In genomic region chr9:113529336-113530009, GRCh38 we compare ENCODE assay signal across 20 cellular contexts.
A peak's percentile ranks its signal among the peaks of the same experiment; 100 is the strongest.
DNase-seq lines count a peak whose midpoint lies in the region; ATAC-seq and TF ChIP-seq lines count a peak whose summit lies in the region.
"Had no signal": no experiment of that assay in that cellular context is flagged by ENCODE, and none has a peak within 500 bp of the region (broad histone marks: within the 10 kb centered on the region; RNA-seq: fewer than 3 reads in every experiment).

No MANE protein-coding gene starts in this region.

- TF ChIP-seq POLR2A in thyroid gland (IDR thresholded peaks at IDR 0.05): no peak

- DNase-seq in activated naive CD4-positive, alpha-beta T cell treated with anti-CD3 and anti-CD28 coated beads, Interleukin-2, amount 10 ng/mL, durations not matched to agents 7 days and 5 days: peak; percentile 13
- DNase-seq in activated naive CD4-positive, alpha-beta T cell (lab: John Stamatoyannopoulos, UW): no peak
- no peak for DNase-seq in T-helper 17 cell
- no peak for DNase-seq in naive thymus-derived CD8-positive, alpha-beta T cell
- peak; percentile 59 to 75 for DNase-seq in thyroid gland
- DNase-seq in Kasumi-1 (lab: John Stamatoyannopoulos, UW): no peak
- DNase-seq: 8988T; BE2C; CD4-positive, alpha-beta T cell; DMS79 treated with DMSO at 0.1 percent for 48 hours; GOT3; KG1; MG63; NCI-H1092 treated with DMSO at 0.1 percent for 48 hours; NCI-H2081 treated with DMSO at 0.1 percent for 48 hours; NCI-H510A treated with DMSO at 0.1 percent for 48 hours had no signal

- H3K4me1 Mint-ChIP-seq in activated naive CD4-positive, alpha-beta T cell treated with anti-CD3 and anti-CD28 coated beads, Interleukin-2, amount 10 ng/mL, durations not matched to agents 7 days and 5 days: peaks cover 7% of the 10 kb centered on the region
- peaks cover 27% of the 10 kb centered on the region for H3K4me1 Mint-ChIP-seq in T-helper 17 cell
- peaks cover 30 to 78% (median 52%) of the 10 kb centered on the region in 4 donors for H3K4me1 Mint-ChIP-seq in naive thymus-derived CD8-positive, alpha-beta T cell

- H3K4me1 ChIP-seq in thyroid gland: peaks cover 45 to 72% of the 10 kb centered on the region in 2 donors
- H3K4me1 ChIP-seq: BE2C had no signal

- CTCF ChIA-PET in activated naive CD4-positive, alpha-beta T cell treated with anti-CD3 and anti-CD28 coated beads, Interleukin-2, amount 10 ng/mL, durations not matched to agents 7 days and 5 days (lab: Charles Lee): no interaction called here

- no peaks in the 10 kb centered on the region for H3K9me3 Mint-ChIP-seq in activated naive CD4-positive, alpha-beta T cell treated with anti-CD3 and anti-CD28 coated beads, Interleukin-2, amount 10 ng/mL, durations not matched to agents 7 days and 5 days
- no peaks in the 10 kb centered on the region for H3K9me3 Mint-ChIP-seq in naive thymus-derived CD8-positive, alpha-beta T cell
- H3K9me3 Mint-ChIP-seq: CD4-positive, alpha-beta T cell had no signal

- ATAC-seq in T-helper 17 cell: no peak
- ATAC-seq in naive thymus-derived CD8-positive, alpha-beta T cell: no peak
- ATAC-seq in HG03175 (IDR thresholded peaks at IDR 0.05; ENCODE audit: unreplicated experiment): no peak
- ATAC-seq in GM21529 (IDR thresholded peaks at IDR 0.05; ENCODE audit: unreplicated experiment): no peak
- ATAC-seq: Panc1 had no signal

- peaks cover 10% of the 10 kb centered on the region for H3K36me3 Mint-ChIP-seq in activated naive CD4-positive, alpha-beta T cell treated with anti-CD3 and anti-CD28 coated beads, Interleukin-2, amount 10 ng/mL, durations not matched to agents 7 days and 5 days
- H3K36me3 Mint-ChIP-seq in T-helper 17 cell (ENCODE audit: low read depth): peaks cover 7% of the 10 kb centered on the region
- H3K36me3 Mint-ChIP-seq in naive thymus-derived CD8-positive, alpha-beta T cell: peaks cover 0 to 62% (median 23%) of the 10 kb centered on the region in 3 donors

- no peak overlapping the region for H3K27ac Mint-ChIP-seq in activated naive CD4-positive, alpha-beta T cell treated with anti-CD3 and anti-CD28 coated beads, Interleukin-2, amount 10 ng/mL, durations not matched to agents 7 days and 5 days
- H3K27ac Mint-ChIP-seq in T-helper 17 cell: peak overlapping the region; percentile 51
- H3K27ac Mint-ChIP-seq in naive thymus-derived CD8-positive, alpha-beta T cell: peak overlapping the region; percentile 19 to 89 (median 61)
- H3K27ac Mint-ChIP-seq: CD4-positive, alpha-beta T cell had no signal

- 28 to 66% methylated on average over 7 of the region's 7 CpGs for WGBS in thyroid gland, 2 donors

- peak overlapping the region; percentile 55 to 96 (median 92) for H3K27ac ChIP-seq in thyroid gland
- H3K27ac ChIP-seq: SK-N-MC had no signal

- no peaks in the 10 kb centered on the region for H3K9me3 ChIP-seq in T-helper 17 cell (ENCODE audit: control insufficient read depth, low read length, poor library complexity, severe bottlenecking)
- no peaks in the 10 kb centered on the region for H3K9me3 ChIP-seq in thyroid gland
- H3K9me3 ChIP-seq: BE2C, MG63 had no signal

- no peak for TF ChIP-seq CTCF in thyroid gland (IDR thresholded peaks at IDR 0.05)

- no peaks in the 10 kb centered on the region for H3K36me3 ChIP-seq in thyroid gland
- H3K36me3 ChIP-seq: BE2C, MG63 had no signal

- no peak overlapping the region for H3K4me3 ChIP-seq in thyroid gland (replicated peaks in 1 of 3)
- H3K4me3 ChIP-seq: MG63, SK-N-MC had no signal

- H3K27me3 ChIP-seq in thyroid gland: no peaks in the 10 kb centered on the region
- H3K27me3 ChIP-seq: BE2C, MG63 had no signal

- H3K27me3 Mint-ChIP-seq in activated naive CD4-positive, alpha-beta T cell treated with anti-CD3 and anti-CD28 coated beads, Interleukin-2, amount 10 ng/mL, durations not matched to agents 7 days and 5 days: no peaks in the 10 kb centered on the region
- no peaks in the 10 kb centered on the region for H3K27me3 Mint-ChIP-seq in T-helper 17 cell
- H3K27me3 Mint-ChIP-seq in naive thymus-derived CD8-positive, alpha-beta T cell: no peaks in the 10 kb centered on the region
- H3K27me3 Mint-ChIP-seq: CD4-positive, alpha-beta T cell had no signal

- intact Hi-C loops in thyroid gland (cut with DNase I): no loop called here

- POLR2A ChIA-PET in naive thymus-derived CD8-positive, alpha-beta T cell (lab: Charles Lee): interaction anchor here (0.6 to 1.9 kb wide), 2 partner anchors 9 to 11 kb away, joined by 5 read pairs; no protein-coding TSS in a partner anchor

- H3K4me3 Mint-ChIP-seq in activated naive CD4-positive, alpha-beta T cell treated with anti-CD3 and anti-CD28 coated beads, Interleukin-2, amount 10 ng/mL, durations not matched to agents 7 days and 5 days: no peak overlapping the region
- H3K4me3 Mint-ChIP-seq in T-helper 17 cell: no peak overlapping the region
- H3K4me3 Mint-ChIP-seq in naive thymus-derived CD8-positive, alpha-beta T cell: no peak overlapping the region
- H3K4me3 Mint-ChIP-seq: CD4-positive, alpha-beta T cell had no signal

Comparison
In these comparisons a context has a peak if more than half of its experiments do, and no peak if none do; other contexts are left out.
1. DNase-seq: peak in activated naive CD4-positive, alpha-beta T cell treated with anti-CD3 and anti-CD28 coated beads, Interleukin-2, amount 10 ng/mL, durations not matched to agents 7 days and 5 days (single experiment) and thyroid gland (2 of 2); none in activated naive CD4-positive, alpha-beta T cell (0 of 4), T-helper 17 cell (0 of 3), naive thymus-derived CD8-positive, alpha-beta T cell (0 of 10) and Kasumi-1 (0 of 2).